1 cellular context compared by ENCODE assay signal in the genomic region with DNA sequence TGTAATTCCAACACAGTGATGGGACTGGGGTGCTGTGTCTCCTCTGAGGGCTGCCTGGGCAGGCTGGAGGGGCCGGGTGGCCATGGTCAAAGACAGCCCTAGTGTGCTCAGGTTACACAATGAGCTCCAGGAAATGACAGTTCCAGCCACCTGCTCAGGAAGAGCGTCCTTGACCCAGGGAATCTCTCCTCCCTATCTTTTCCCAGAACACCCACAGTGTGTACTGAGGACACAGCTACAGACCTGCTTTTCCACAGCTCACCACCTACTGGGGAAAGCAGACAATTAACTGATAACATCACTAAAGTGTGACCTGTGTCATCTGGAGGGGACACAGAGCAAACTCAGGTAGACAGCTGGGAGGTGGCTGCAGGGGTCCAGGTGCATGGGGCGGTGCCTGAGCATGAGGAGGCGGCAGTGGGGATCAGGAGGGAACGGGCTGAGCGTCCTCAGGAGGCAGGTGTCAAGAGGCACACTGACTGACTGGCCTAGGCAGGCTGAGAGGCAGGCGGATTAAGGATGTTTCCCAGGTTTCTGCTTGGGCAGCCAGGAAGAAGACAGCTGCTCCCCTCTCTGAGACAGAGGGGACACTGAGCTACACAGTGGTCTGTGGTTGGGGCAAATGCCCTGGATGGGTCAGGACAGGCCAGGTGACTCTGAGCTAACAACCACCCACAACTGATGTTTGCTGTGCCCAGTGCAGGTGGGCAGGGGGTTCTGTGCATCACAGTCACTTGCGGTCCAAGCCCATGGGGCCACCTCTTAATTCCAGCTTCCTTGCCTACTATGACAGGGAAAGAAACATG.
A peak's percentile ranks its signal among the peaks of the same experiment; 100 is the strongest.
TF ChIP-seq lines count a peak whose summit lies in the region.

No MANE protein-coding gene starts in this region.

TF ChIP-seq in HepG2, 621 proteins besides CTCF, POLR2A, EP300 and RAD21 (continued from another document and continues in another):
- TF ChIP-seq, protein P1, sequence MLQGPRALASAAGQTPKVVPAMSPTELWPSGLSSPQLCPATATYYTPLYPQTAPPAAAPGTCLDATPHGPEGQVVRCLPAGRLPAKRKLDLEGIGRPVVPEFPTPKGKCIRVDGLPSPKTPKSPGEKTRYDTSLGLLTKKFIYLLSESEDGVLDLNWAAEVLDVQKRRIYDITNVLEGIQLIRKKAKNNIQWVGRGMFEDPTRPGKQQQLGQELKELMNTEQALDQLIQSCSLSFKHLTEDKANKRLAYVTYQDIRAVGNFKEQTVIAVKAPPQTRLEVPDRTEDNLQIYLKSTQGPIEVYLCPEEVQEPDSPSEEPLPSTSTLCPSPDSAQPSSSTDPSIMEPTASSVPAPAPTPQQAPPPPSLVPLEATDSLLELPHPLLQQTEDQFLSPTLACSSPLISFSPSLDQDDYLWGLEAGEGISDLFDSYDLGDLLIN (CRISPR knock-in tag; IDR thresholded peaks at IDR 0.05; ENCODE audit: borderline replicate concordance): no peak
- TF ChIP-seq ZNF75D (CRISPR knock-in tag; IDR thresholded peaks at IDR 0.05; ENCODE audit: borderline replicate concordance) (no peak), ZNF569 (CRISPR knock-in tag; IDR thresholded peaks at IDR 0.05; ENCODE audit: borderline replicate concordance) (no peak), ZBTB7A (CRISPR knock-in tag; IDR thresholded peaks at IDR 0.05) (peak; percentile 55; the same call in 1 of the 2 replicates), ZNF562 (CRISPR knock-in tag; IDR thresholded peaks at IDR 0.05; ENCODE audit: borderline replicate concordance) (no peak), SMAD3 (CRISPR knock-in tag; IDR thresholded peaks at IDR 0.05) (peak; percentile 92), NR1H2 (CRISPR knock-in tag; IDR thresholded peaks at IDR 0.05; ENCODE audit: borderline replicate concordance, low read depth) (no peak), HCFC1 (IDR thresholded peaks at IDR 0.05; ENCODE audit: low read depth, low read length) (0 out of 2 replicates have a peak, but pooled peaks have one; percentile 25), ZNF678 (CRISPR knock-in tag; IDR thresholded peaks at IDR 0.05) (peak; percentile 83; the same call in 1 of the 2 replicates), ZNF136 (CRISPR knock-in tag; IDR thresholded peaks at IDR 0.05; ENCODE audit: low read depth) (no peak), SRF (IDR thresholded peaks at IDR 0.05; ENCODE audit: low read depth, low read length) (peak; percentile 52), KDM3A (CRISPR knock-in tag; IDR thresholded peaks at IDR 0.05; ENCODE audit: low read depth) (peak; percentile 64; the same call in 1 of the 2 replicates), ZIK1 (CRISPR knock-in tag; IDR thresholded peaks at IDR 0.05; ENCODE audit: borderline replicate concordance, low read depth) (no peak), ZNF589 (CRISPR knock-in tag; conservative IDR thresholded peaks at IDR 0.05) (peak; percentile 92), RXRA (CRISPR knock-in tag; IDR thresholded peaks at IDR 0.05) (peak; percentile 99), KLF11 (CRISPR knock-in tag; IDR thresholded peaks at IDR 0.05) (peak; percentile 47; the same call in 1 of the 2 replicates), POLR2AphosphoS2 (IDR thresholded peaks at IDR 0.05; ENCODE audit: low read depth, low read length) (no peak)
- TF ChIP-seq, protein P2, sequence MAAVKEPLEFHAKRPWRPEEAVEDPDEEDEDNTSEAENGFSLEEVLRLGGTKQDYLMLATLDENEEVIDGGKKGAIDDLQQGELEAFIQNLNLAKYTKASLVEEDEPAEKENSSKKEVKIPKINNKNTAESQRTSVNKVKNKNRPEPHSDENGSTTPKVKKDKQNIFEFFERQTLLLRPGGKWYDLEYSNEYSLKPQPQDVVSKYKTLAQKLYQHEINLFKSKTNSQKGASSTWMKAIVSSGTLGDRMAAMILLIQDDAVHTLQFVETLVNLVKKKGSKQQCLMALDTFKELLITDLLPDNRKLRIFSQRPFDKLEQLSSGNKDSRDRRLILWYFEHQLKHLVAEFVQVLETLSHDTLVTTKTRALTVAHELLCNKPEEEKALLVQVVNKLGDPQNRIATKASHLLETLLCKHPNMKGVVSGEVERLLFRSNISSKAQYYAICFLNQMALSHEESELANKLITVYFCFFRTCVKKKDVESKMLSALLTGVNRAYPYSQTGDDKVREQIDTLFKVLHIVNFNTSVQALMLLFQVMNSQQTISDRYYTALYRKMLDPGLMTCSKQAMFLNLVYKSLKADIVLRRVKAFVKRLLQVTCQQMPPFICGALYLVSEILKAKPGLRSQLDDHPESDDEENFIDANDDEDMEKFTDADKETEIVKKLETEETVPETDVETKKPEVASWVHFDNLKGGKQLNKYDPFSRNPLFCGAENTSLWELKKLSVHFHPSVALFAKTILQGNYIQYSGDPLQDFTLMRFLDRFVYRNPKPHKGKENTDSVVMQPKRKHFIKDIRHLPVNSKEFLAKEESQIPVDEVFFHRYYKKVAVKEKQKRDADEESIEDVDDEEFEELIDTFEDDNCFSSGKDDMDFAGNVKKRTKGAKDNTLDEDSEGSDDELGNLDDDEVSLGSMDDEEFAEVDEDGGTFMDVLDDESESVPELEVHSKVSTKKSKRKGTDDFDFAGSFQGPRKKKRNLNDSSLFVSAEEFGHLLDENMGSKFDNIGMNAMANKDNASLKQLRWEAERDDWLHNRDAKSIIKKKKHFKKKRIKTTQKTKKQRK (IDR thresholded peaks at IDR 0.05; ENCODE audit: low read length): no peak
- TF ChIP-seq, protein P3, sequence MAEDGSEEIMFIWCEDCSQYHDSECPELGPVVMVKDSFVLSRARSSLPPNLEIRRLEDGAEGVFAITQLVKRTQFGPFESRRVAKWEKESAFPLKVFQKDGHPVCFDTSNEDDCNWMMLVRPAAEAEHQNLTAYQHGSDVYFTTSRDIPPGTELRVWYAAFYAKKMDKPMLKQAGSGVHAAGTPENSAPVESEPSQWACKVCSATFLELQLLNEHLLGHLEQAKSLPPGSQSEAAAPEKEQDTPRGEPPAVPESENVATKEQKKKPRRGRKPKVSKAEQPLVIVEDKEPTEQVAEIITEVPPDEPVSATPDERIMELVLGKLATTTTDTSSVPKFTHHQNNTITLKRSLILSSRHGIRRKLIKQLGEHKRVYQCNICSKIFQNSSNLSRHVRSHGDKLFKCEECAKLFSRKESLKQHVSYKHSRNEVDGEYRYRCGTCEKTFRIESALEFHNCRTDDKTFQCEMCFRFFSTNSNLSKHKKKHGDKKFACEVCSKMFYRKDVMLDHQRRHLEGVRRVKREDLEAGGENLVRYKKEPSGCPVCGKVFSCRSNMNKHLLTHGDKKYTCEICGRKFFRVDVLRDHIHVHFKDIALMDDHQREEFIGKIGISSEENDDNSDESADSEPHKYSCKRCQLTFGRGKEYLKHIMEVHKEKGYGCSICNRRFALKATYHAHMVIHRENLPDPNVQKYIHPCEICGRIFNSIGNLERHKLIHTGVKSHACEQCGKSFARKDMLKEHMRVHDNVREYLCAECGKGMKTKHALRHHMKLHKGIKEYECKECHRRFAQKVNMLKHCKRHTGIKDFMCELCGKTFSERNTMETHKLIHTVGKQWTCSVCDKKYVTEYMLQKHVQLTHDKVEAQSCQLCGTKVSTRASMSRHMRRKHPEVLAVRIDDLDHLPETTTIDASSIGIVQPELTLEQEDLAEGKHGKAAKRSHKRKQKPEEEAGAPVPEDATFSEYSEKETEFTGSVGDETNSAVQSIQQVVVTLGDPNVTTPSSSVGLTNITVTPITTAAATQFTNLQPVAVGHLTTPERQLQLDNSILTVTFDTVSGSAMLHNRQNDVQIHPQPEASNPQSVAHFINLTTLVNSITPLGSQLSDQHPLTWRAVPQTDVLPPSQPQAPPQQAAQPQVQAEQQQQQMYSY (CRISPR knock-in tag; IDR thresholded peaks at IDR 0.05): no peak
- TF ChIP-seq, protein P4, sequence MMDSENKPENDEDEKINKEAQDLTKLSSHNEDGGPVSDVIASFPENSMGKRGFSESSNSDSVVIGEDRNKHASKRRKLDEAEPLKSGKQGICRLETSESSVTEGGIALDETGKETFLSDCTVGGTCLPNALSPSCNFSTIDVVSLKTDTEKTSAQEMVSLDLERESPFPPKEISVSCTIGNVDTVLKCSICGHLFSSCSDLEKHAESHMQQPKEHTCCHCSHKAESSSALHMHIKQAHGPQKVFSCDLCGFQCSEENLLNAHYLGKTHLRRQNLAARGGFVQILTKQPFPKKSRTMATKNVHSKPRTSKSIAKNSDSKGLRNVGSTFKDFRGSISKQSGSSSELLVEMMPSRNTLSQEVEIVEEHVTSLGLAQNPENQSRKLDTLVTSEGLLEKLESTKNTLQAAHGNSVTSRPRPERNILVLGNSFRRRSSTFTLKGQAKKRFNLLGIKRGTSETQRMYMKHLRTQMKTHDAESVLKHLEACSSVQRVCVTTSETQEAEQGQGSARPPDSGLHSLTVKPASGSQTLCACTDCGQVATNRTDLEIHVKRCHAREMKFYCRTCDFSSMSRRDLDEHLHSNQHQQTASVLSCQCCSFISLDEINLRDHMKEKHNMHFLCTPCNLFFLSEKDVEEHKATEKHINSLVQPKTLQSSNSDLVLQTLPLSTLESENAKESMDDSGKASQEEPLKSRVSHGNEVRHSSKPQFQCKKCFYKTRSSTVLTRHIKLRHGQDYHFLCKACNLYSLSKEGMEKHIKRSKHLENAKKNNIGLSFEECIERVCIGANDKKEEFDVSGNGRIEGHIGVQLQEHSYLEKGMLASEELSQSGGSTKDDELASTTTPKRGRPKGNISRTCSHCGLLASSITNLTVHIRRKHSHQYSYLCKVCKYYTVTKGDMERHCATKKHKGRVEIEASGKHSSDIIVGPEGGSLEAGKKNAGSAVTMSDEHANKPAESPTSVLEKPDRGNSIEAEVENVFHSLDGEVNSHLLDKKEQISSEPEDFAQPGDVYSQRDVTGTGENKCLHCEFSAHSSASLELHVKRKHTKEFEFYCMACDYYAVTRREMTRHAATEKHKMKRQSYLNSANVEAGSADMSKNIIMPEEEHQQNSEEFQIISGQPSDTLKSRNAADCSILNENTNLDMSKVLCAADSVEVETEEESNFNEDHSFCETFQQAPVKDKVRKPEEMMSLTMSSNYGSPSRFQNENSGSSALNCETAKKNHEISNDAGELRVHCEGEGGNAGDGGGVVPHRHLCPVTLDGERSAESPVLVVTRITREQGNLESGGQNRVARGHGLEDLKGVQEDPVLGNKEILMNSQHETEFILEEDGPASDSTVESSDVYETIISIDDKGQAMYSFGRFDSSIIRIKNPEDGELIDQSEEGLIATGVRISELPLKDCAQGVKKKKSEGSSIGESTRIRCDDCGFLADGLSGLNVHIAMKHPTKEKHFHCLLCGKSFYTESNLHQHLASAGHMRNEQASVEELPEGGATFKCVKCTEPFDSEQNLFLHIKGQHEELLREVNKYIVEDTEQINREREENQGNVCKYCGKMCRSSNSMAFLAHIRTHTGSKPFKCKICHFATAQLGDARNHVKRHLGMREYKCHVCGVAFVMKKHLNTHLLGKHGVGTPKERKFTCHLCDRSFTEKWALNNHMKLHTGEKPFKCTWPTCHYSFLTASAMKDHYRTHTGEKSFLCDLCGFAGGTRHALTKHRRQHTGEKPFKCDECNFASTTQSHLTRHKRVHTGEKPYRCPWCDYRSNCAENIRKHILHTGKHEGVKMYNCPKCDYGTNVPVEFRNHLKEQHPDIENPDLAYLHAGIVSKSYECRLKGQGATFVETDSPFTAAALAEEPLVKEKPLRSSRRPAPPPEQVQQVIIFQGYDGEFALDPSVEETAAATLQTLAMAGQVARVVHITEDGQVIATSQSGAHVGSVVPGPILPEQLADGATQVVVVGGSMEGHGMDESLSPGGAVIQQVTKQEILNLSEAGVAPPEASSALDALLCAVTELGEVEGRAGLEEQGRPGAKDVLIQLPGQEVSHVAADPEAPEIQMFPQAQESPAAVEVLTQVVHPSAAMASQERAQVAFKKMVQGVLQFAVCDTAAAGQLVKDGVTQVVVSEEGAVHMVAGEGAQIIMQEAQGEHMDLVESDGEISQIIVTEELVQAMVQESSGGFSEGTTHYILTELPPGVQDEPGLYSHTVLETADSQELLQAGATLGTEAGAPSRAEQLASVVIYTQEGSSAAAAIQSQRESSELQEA (CRISPR knock-in tag; IDR thresholded peaks at IDR 0.05; ENCODE audit: not compliant biosample characterization): peak; percentile 62
- TF ChIP-seq, protein P5, sequence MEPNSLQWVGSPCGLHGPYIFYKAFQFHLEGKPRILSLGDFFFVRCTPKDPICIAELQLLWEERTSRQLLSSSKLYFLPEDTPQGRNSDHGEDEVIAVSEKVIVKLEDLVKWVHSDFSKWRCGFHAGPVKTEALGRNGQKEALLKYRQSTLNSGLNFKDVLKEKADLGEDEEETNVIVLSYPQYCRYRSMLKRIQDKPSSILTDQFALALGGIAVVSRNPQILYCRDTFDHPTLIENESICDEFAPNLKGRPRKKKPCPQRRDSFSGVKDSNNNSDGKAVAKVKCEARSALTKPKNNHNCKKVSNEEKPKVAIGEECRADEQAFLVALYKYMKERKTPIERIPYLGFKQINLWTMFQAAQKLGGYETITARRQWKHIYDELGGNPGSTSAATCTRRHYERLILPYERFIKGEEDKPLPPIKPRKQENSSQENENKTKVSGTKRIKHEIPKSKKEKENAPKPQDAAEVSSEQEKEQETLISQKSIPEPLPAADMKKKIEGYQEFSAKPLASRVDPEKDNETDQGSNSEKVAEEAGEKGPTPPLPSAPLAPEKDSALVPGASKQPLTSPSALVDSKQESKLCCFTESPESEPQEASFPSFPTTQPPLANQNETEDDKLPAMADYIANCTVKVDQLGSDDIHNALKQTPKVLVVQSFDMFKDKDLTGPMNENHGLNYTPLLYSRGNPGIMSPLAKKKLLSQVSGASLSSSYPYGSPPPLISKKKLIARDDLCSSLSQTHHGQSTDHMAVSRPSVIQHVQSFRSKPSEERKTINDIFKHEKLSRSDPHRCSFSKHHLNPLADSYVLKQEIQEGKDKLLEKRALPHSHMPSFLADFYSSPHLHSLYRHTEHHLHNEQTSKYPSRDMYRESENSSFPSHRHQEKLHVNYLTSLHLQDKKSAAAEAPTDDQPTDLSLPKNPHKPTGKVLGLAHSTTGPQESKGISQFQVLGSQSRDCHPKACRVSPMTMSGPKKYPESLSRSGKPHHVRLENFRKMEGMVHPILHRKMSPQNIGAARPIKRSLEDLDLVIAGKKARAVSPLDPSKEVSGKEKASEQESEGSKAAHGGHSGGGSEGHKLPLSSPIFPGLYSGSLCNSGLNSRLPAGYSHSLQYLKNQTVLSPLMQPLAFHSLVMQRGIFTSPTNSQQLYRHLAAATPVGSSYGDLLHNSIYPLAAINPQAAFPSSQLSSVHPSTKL (CRISPR knock-in tag; IDR thresholded peaks at IDR 0.05): peak; percentile 98
- TF ChIP-seq, protein P6, sequence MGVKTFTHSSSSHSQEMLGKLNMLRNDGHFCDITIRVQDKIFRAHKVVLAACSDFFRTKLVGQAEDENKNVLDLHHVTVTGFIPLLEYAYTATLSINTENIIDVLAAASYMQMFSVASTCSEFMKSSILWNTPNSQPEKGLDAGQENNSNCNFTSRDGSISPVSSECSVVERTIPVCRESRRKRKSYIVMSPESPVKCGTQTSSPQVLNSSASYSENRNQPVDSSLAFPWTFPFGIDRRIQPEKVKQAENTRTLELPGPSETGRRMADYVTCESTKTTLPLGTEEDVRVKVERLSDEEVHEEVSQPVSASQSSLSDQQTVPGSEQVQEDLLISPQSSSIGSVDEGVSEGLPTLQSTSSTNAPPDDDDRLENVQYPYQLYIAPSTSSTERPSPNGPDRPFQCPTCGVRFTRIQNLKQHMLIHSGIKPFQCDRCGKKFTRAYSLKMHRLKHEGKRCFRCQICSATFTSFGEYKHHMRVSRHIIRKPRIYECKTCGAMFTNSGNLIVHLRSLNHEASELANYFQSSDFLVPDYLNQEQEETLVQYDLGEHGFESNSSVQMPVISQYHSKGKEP (CRISPR knock-in tag; IDR thresholded peaks at IDR 0.05): peak; percentile 61; the same call in 1 of the 2 replicates
- TF ChIP-seq, protein P7, sequence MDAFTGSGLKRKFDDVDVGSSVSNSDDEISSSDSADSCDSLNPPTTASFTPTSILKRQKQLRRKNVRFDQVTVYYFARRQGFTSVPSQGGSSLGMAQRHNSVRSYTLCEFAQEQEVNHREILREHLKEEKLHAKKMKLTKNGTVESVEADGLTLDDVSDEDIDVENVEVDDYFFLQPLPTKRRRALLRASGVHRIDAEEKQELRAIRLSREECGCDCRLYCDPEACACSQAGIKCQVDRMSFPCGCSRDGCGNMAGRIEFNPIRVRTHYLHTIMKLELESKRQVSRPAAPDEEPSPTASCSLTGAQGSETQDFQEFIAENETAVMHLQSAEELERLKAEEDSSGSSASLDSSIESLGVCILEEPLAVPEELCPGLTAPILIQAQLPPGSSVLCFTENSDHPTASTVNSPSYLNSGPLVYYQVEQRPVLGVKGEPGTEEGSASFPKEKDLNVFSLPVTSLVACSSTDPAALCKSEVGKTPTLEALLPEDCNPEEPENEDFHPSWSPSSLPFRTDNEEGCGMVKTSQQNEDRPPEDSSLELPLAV (CRISPR knock-in tag; conservative IDR thresholded peaks at IDR 0.05; ENCODE audit: low read depth): no peak
